ENCODE assay signal across 1 cellular context in the genomic region with DNA sequence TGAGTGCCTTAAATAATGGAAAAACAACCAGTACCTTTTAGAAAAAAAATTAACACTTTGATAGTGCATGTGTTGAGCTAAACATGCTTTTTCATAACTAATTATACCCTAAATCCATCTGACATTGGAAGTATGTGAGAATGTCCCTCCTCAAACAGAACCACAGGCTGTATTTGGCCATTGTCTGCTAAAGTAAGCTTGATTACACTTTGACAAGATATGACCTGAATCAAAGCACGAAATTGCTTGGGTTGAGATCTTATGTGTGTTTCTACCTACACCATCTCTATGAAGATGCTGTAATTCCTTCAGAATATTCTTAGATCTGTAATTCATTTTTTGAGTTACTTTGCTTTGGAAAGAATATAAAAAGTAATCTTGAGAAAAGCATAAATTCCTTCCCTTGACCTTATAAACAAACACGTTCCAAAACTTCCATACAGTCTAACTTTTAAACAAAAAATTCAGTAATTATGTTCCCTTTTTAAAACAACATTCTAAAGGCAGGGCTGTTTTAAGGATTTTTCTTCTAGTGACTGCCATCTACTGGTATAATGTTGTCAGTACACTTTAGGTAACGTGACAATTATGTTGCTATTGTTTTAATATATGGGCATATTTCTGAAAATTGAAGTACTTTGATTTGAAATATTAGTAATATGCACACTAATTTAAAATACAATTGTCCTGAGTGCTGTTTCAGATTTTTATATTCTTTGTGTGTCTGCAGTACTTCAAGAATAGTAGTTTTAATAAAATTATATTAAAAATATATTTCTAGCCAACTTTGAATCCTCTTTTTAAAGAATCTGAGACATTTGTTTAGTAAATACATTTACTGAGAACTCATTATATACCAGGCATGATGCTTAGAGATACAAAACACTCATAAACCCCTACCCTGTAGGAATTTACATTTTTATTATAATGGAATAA.
TF ChIP-seq lines count a peak whose summit lies in the region.

No MANE protein-coding gene starts in this region.

TF ChIP-seq in endothelial cell of umbilical vein, 7 proteins besides CTCF, POLR2A, EP300 and RAD21:
- TF ChIP-seq JUN (IDR thresholded peaks at IDR 0.05; ENCODE audit: borderline replicate concordance, insufficient read depth, insufficient read length, low read depth) (no peak), FOS (IDR thresholded peaks at IDR 0.05; ENCODE audit: borderline replicate concordance, insufficient read depth, low read length) (no peak), POLR2AphosphoS5 (IDR thresholded peaks at IDR 0.05; ENCODE audit: insufficient read depth, low read depth, low read length) (no peak)
TF ChIP-seq in endothelial cell of umbilical vein: peak in this region for 0.
